In the genomic region with DNA sequence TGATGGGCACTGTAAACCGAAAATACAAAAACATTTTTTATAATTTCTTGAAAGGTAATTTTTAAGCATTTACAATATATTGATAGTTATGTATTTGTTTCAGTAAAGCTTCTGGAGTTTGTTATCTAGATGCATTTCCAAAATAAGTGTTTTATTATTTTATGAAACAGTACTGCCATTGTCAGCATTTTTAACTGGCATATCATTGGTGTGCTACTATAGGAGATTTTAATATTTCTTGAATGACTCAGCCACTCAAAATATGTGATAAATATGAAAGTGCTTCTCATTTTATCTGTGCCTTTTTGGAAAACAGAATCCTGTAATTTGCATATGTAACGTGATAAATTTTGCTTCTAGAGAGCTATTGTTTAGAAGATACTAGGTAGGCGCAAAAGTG, we compare ENCODE assay signal across 19 cellular contexts.
"Had no signal": no experiment of that assay in that cellular context is flagged by ENCODE, and none has a peak within 500 bp of the region (broad histone marks: within the 10 kb centered on the region; RNA-seq: fewer than 3 reads in every experiment).

No MANE protein-coding gene starts in this region.

- H3K9me3 ChIP-seq: gastroesophageal sphincter, heart right ventricle, pancreas, sigmoid colon, thyroid gland, vagina had no signal

- H3K4me3 ChIP-seq: gastroesophageal sphincter, heart right ventricle, pancreas, sigmoid colon, thyroid gland, vagina had no signal

- ATAC-seq: activated CD8-positive, alpha-beta T cell treated with anti-CD3 and anti-CD28 coated beads for 36 hours; activated T-cell treated with anti-CD3 and anti-CD28 coated beads, Interleukin-2, amount 50 U/mL, for 4 hours; effector memory CD8-positive, alpha-beta T cell; gastroesophageal sphincter; heart right ventricle; left lobe of liver; pancreas; stimulated activated effector memory CD8-positive, alpha-beta T cell treated with anti-CD3 and anti-CD28 coated beads, Interleukin-12 subunit alpha, Interleukin-12 subunit beta, amount 100 ng/mL, for 72 hours had no signal

- H3K4me1 ChIP-seq: gastroesophageal sphincter, heart right ventricle, pancreas, sigmoid colon, thyroid gland, vagina had no signal

- H3K36me3 ChIP-seq: thyroid gland had no signal

- DNase-seq: activated B cell treated with CpG ODN at 0.5 μM for 24 hours; activated CD4-positive, alpha-beta T cell treated with anti-CD3 and anti-CD28 coated beads for 48 hours; activated CD8-positive, alpha-beta T cell treated with anti-CD3 and anti-CD28 coated beads for 36 hours; activated effector memory CD4-positive, alpha-beta T cell treated with anti-CD3 and anti-CD28 coated beads, Interleukin-2, amount 50 U/mL, for 16 hours; activated T-cell treated with anti-CD3 and anti-CD28 coated beads, Interleukin-2, amount 50 U/mL, for 4 hours; amygdala; effector memory CD8-positive, alpha-beta T cell; heart right ventricle; islet precursor cell; pancreas; sigmoid colon; stimulated activated CD4-positive, alpha-beta T cell treated with anti-CD3 and anti-CD28 coated beads, Interleukin-12 subunit alpha, Interleukin-12 subunit beta, amount 100 ng/mL, for 4 hours; stimulated activated CD4-positive, alpha-beta T cell treated with anti-CD3 and anti-CD28 coated beads, Interleukin-2, amount 100 ng/mL, for 24 hours; thyroid gland had no signal

- FAIRE-seq: pancreas, TTC549 had no signal

- H3K27me3 ChIP-seq: gastroesophageal sphincter, heart right ventricle, pancreas, sigmoid colon, thyroid gland, vagina had no signal

- H3K27ac ChIP-seq: gastroesophageal sphincter, heart right ventricle, pancreas, sigmoid colon, thyroid gland, vagina had no signal
